In genomic region chr4:41009411-41009810, GRCh38 we compare ENCODE assay signal across 13 cellular contexts.
DNase-seq lines count a peak whose midpoint lies in the region; ATAC-seq and TF ChIP-seq lines count a peak whose summit lies in the region.
"Had no signal": no experiment of that assay in that cellular context is flagged by ENCODE, and none has a peak within 500 bp of the region (broad histone marks: within the 10 kb centered on the region; RNA-seq: fewer than 3 reads in every experiment).

No MANE protein-coding gene starts in this region.

- peak overlapping the region; percentile 73 for H2BK5ac ChIP-seq in IMR-90 (ENCODE audit: low read depth, low read length, poor library complexity, severe bottlenecking)

- CTCF ChIA-PET in IMR-90 (lab: Yijun Ruan, JAX) = no interaction called here

- POLR2A ChIA-PET in IMR-90 (lab: Charles Lee; ENCODE audit: unreplicated experiment) = no interaction called here

- no peak overlapping the region for H3K23ac ChIP-seq in IMR-90 (ENCODE audit: low read depth, low read length)

- dilution Hi-C loops in IMR-90 (cut with HindIII; ENCODE audit: low sequenced_read_pairs, unreplicated experiment) = no loop called here

- peaks cover 72% of the 10 kb centered on the region for H3K79me2 ChIP-seq in ACC112 (ENCODE audit: control insufficient read depth, insufficient read depth, low read length, unreplicated experiment)

- peaks cover 42% of the 10 kb centered on the region for H3K4me1 ChIP-seq in ACC112 (ENCODE audit: control insufficient read depth, insufficient read depth, low read length, unreplicated experiment)
- peaks cover 4% of the 10 kb centered on the region for H3K4me1 ChIP-seq in IMR-90 (ENCODE audit: control insufficient read depth, insufficient read depth, low read length)

- DNase-seq in IMR-90 = peak; percentile 87
- DNase-seq in amniotic epithelial cell (ENCODE audit: low read depth) = peak; percentile 64
- DNase-seq in foreskin fibroblast = peak; percentile 63 to 80
- no peak for DNase-seq in NCI-H1694 (lab: John Stamatoyannopoulos, UW)
- DNase-seq in T1000 (lab: John Stamatoyannopoulos, UW) = no peak
- DNase-seq in NCI-H1092 treated with DMSO at 0.1 percent for 48 hours (lab: John Stamatoyannopoulos, UW) = no peak
- DNase-seq in GM13977 (ENCODE audit: low spot score) = no peak
- DNase-seq: activated effector memory CD4-positive, alpha-beta T cell treated with anti-CD3 and anti-CD28 coated beads, Interleukin-2, amount 50 U/mL, for 16 hours; central memory CD4-positive, alpha-beta T cell; naive B cell; NCI-H1436 treated with DMSO at 0.1 percent for 48 hours; T-helper 17 cell had no signal

- H3K79me1 ChIP-seq in IMR-90 (ENCODE audit: low read depth in 1 of 2, low read length in 2 of 2) = peaks cover 30 to 40% of the 10 kb centered on the region in 2 experiments

- H2AFZ ChIP-seq in ACC112 (ENCODE audit: low read length, unreplicated experiment) = no peak overlapping the region
- H2AFZ ChIP-seq in IMR-90 (replicated peaks; ENCODE audit: low read length, poor library complexity) = no peak overlapping the region

- no peaks in the 10 kb centered on the region for H3K9me3 ChIP-seq in IMR-90 (ENCODE audit: control insufficient read depth, insufficient read depth, low read length)

- H4K8ac ChIP-seq in IMR-90 (ENCODE audit: low read depth in 2 of 2, low read length in 2 of 2) = no peak overlapping the region

- H3K14ac ChIP-seq in IMR-90 (replicated peaks; ENCODE audit: low read depth, low read length) = no peak overlapping the region

- intact Hi-C loops in IMR-90 (cut with micrococcal nuclease) = no loop called here

- H2AK5ac ChIP-seq in IMR-90 (ENCODE audit: low read depth, low read length) = no peak overlapping the region

- no TSS peak for BruUV-seq in IMR-90 (replicated peaks; lab: Mats Ljungman, UMichigan)

- H3K27ac ChIP-seq in ACC112 (ENCODE audit: low read depth, low read length) = peak overlapping the region; percentile 85
- no peak overlapping the region for H3K27ac ChIP-seq in IMR-90 (ENCODE audit: insufficient read depth, low read length)

- peak overlapping the region; percentile 79; the same call in 1 of the 2 replicates for H3K4me2 ChIP-seq in IMR-90 (ENCODE audit: low read depth, low read length)

- H3K18ac ChIP-seq in IMR-90 (ENCODE audit: low read depth, low read length) = no peak overlapping the region

- H2BK120ac ChIP-seq in IMR-90 (ENCODE audit: low read depth, low read length) = no peak overlapping the region

- H2BK20ac ChIP-seq in IMR-90 (ENCODE audit: low read depth, low read length) = no peak overlapping the region

- H2BK15ac ChIP-seq in IMR-90 (ENCODE audit: low read depth, low read length) = no peak overlapping the region

- no peaks in the 10 kb centered on the region for H3K27me3 ChIP-seq in ACC112 (ENCODE audit: insufficient read depth, low read length)
- no peaks in the 10 kb centered on the region for H3K27me3 ChIP-seq in IMR-90 (ENCODE audit: control insufficient read depth, insufficient read depth, low read length)

- H4K20me1 ChIP-seq in IMR-90 (ENCODE audit: insufficient read depth, low read length) = no peaks in the 10 kb centered on the region

- no peak for TF ChIP-seq POLR2A in IMR-90 (IDR thresholded peaks at IDR 0.05; ENCODE audit: low read depth, low read length)

- TF ChIP-seq RAD21 in IMR-90 (IDR thresholded peaks at IDR 0.05; ENCODE audit: low read length) = peak; percentile 12; the same call in 1 of the 2 replicates

- WGBS in IMR-90 (ENCODE audit: extremely low coverage in 2 of 2, insufficient read length in 1 of 2), 2 experiments = no CpG with 5 or more reads among the region's 3 CpGs

- peaks cover 8% of the 10 kb centered on the region; the same call in 1 of the 2 replicates for H3K9me1 ChIP-seq in IMR-90 (ENCODE audit: insufficient read depth, low read length)

- peak overlapping the region; percentile 54 for H3K4me3 ChIP-seq in ACC112 (ENCODE audit: low read depth, low read length)
- no peak overlapping the region for H3K4me3 ChIP-seq in IMR-90 (ENCODE audit: insufficient read depth, low read depth, low read length)
- H3K4me3 ChIP-seq in foreskin fibroblast (ENCODE audit: low read depth in 1 of 2, low read length in 2 of 2) = no peak overlapping the region

- in situ Hi-C loops in IMR-90 (cut with MboI; ENCODE audit: low sequenced_read_pairs) = no loop called here
- in situ Hi-C loops in GM13977 (cut with MboI; ENCODE audit: low pct_unique_long_range_greater_than_20kb, low sequenced_read_pairs, unreplicated experiment) = no loop called here

- H2AK9ac ChIP-seq in IMR-90 (replicated peaks; ENCODE audit: low read depth, low read length, poor library complexity) = no peak overlapping the region

- no peak overlapping the region for H4K5ac ChIP-seq in IMR-90 (ENCODE audit: low read depth, low read length)

- ATAC-seq in IMR-90 (ENCODE audit: low read depth) = peak; percentile 88
- ATAC-seq: T-helper 17 cell had no signal

- no peak overlapping the region; the same call in 1 of the 2 replicates for H3K9ac ChIP-seq in IMR-90 (ENCODE audit: low read depth, low read length)

- TF ChIP-seq CTCF in IMR-90 (conservative IDR thresholded peaks at IDR 0.05; ENCODE audit: low read depth, low read length) = no peak
- TF ChIP-seq CTCF in foreskin fibroblast (IDR thresholded peaks at IDR 0.05; ENCODE audit: low read depth, low read length) = no peak
- no peak for TF ChIP-seq CTCF in GM13977 (IDR thresholded peaks at IDR 0.05; ENCODE audit: extremely low read depth, insufficient read depth, missing control alignments)

- H3K56ac ChIP-seq in IMR-90 (ENCODE audit: extremely low read depth, insufficient read depth, low read length) = no peak overlapping the region

- no peak overlapping the region for H3K4ac ChIP-seq in IMR-90 (ENCODE audit: low read depth, low read length)

- no peak overlapping the region for H4K91ac ChIP-seq in IMR-90 (ENCODE audit: insufficient read depth, low read depth, low read length)

- H3K36me3 ChIP-seq in ACC112 (ENCODE audit: insufficient read depth, low read length) (peaks cover 10% of the 10 kb centered on the region; the same call in 1 of the 2 replicates), IMR-90 (ENCODE audit: control insufficient read depth, insufficient read depth, low read length) (peaks cover 7% of the 10 kb centered on the region; the same call in 1 of the 2 replicates)

TF ChIP-seq in IMR-90, 13 proteins besides CTCF, POLR2A, EP300 and RAD21:
- peak; percentile 13 for TF ChIP-seq RCOR1 (IDR thresholded peaks at IDR 0.05; ENCODE audit: insufficient replicate concordance, low read length)
- peak; percentile 96 for TF ChIP-seq CEBPB (IDR thresholded peaks at IDR 0.05; ENCODE audit: low read depth, low read length)
- TF ChIP-seq BHLHE40 (IDR thresholded peaks at IDR 0.05; ENCODE audit: low read depth, low read length) = no peak
- peak; percentile 49; the same call in 1 of the 2 replicates for TF ChIP-seq FOS (IDR thresholded peaks at IDR 0.05; ENCODE audit: low read depth, low read length)

Comparison
In these comparisons a context has a peak if more than half of its experiments do, and no peak if none do; other contexts are left out.
1. DNase-seq: peak in IMR-90 (single experiment), amniotic epithelial cell (single experiment) and foreskin fibroblast (2 of 2); none in NCI-H1694 (single experiment), T1000 (single experiment), NCI-H1092 treated with DMSO at 0.1 percent for 48 hours (single experiment) and GM13977 (single experiment).